Comparison of ENCODE assay signal across 8 cellular contexts in the genomic region with DNA sequence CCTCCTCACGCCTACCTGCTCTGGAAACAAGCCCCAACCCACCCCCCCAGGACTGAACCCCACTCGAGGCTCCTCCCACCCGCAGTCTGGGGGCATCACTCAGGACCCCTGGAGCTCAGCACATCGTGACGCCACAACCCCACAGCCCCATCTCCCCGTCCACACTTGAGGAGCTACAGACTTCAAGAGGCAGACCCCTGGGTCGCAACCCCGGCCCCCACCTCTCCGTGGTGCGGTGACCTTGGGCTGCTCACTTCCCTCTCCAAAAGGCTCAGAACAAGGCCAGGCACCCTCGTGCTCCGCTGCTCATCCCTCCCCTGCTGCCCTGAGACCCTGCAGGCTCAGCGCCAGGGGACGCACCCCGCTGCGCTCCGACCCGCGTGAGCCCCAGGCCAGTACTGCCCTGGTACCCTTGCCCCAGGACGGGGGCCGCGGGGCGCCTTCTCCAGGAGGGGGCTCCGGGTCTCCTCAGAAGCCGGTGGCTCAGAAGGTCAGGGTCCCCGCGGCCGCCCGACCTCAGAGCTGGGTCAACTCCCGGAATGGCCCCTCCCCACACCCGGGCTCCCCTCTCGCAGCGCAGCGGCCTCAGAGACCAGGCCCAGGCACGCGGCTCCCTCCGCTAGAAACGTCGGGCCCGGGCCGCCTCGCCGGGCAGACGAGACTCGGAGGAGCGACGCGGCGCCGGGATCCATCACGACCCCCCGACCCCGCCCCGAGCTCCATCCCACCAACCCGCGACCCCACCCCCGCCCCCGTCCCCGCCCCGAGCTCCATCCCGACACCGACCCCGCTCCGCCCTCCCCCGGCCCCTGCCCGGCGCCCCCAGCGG. TPM values are rescaled to one million over a fixed set of nuclear protein-coding genes. Genes with fewer than 3 reads are reported as not detected.
DNase-seq lines count a peak whose midpoint lies in the region; ATAC-seq and TF ChIP-seq lines count a peak whose summit lies in the region.

No MANE protein-coding gene starts in this region.

- peak overlapping the region; percentile 91 for H3K4me3 Mint-ChIP-seq in activated T-cell treated with anti-CD3 and anti-CD28 coated beads, Interleukin-2, amount 50 U/mL, for 24 hours

- peak overlapping the region; percentile 91 for H3K27ac Mint-ChIP-seq in activated T-cell treated with anti-CD3 and anti-CD28 coated beads, Interleukin-2, amount 50 U/mL, for 24 hours

- H3K9ac ChIP-seq in rectal smooth muscle tissue (ENCODE audit: low read length) = peak overlapping the region; percentile 53

- peaks cover 34% of the 10 kb centered on the region for H3K4me1 Mint-ChIP-seq in activated T-cell treated with anti-CD3 and anti-CD28 coated beads, Interleukin-2, amount 50 U/mL, for 24 hours (ENCODE audit: low read depth)

- H3K4me1 ChIP-seq in heart right ventricle = peaks cover 8 to 53% (median 29%) of the 10 kb centered on the region in 9 donors
- peaks cover 2% of the 10 kb centered on the region for H3K4me1 ChIP-seq in rectal smooth muscle tissue (ENCODE audit: control insufficient read depth, insufficient read depth, low read length)

- H3K36me3 Mint-ChIP-seq in activated T-cell treated with anti-CD3 and anti-CD28 coated beads, Interleukin-2, amount 50 U/mL, for 24 hours (ENCODE audit: low read depth) = peaks cover 61% of the 10 kb centered on the region

- DNase-seq in NCI-H1436 (lab: John Stamatoyannopoulos, UW) (peak; percentile 47), NCI-H1436 treated with DMSO at 0.1 percent for 48 hours (lab: John Stamatoyannopoulos, UW) (no peak), heart right ventricle (peak in 1 of 2 donors; percentile 14), NCI-H524 treated with DMSO at 0.1 percent for 48 hours (lab: John Stamatoyannopoulos, UW) (no peak)
- no peak for DNase-seq in activated T-cell treated with anti-CD3 and anti-CD28 coated beads, Interleukin-2, amount 50 U/mL, for 24 hours

- H3K27ac ChIP-seq in heart right ventricle = peak overlapping the region; percentile 61 to 91 (median 86)
- H3K27ac ChIP-seq in rectal smooth muscle tissue (ENCODE audit: low read depth, low read length) = peak overlapping the region; percentile 80

- intact Hi-C loops in heart right ventricle (cut with DNase I) = loop anchor here in 1 of 10 donors (2.0 kb wide), 1 partner anchor 20 kb away; no protein-coding TSS in a partner anchor

- H3K9me3 ChIP-seq in heart right ventricle = no peaks in the 10 kb centered on the region

- no peak for TF ChIP-seq RAD21 in Ishikawa (IDR thresholded peaks at IDR 0.05; ENCODE audit: low read depth)

- no peaks in the 10 kb centered on the region for H3K27me3 ChIP-seq in heart right ventricle
- no peaks in the 10 kb centered on the region for H3K27me3 ChIP-seq in rectal smooth muscle tissue (ENCODE audit: control insufficient read depth, insufficient read depth, low read length)

- H3K4me3 ChIP-seq in heart right ventricle (peak overlapping the region; percentile 63 to 97 (median 87)), rectal smooth muscle tissue (ENCODE audit: low read length) (peak overlapping the region; percentile 82)

- TF ChIP-seq EP300 in Ishikawa (IDR thresholded peaks at IDR 0.05; ENCODE audit: borderline replicate concordance) = no peak

- H3K9me3 Mint-ChIP-seq in activated T-cell treated with anti-CD3 and anti-CD28 coated beads, Interleukin-2, amount 50 U/mL, for 24 hours = no peaks in the 10 kb centered on the region

- H3K36me3 ChIP-seq in heart right ventricle = peaks cover 0 to 34% (median 0%) of the 10 kb centered on the region in 9 donors
- H3K36me3 ChIP-seq in rectal smooth muscle tissue (ENCODE audit: control insufficient read depth, insufficient read depth, low read length) = peaks cover 4% of the 10 kb centered on the region

- peak; percentile 16 for ATAC-seq in GM21576 (IDR thresholded peaks at IDR 0.05; ENCODE audit: unreplicated experiment)
- peak in 7 of 8 donors; percentile 4 to 47 (median 22) for ATAC-seq in heart right ventricle

- WGBS in heart right ventricle, 2 donors = 2 to 3% methylated on average over 52 to 66 of the region's 68 CpGs

- TF ChIP-seq CTCF in heart right ventricle (IDR thresholded peaks at IDR 0.05) = no peak

- no peaks in the 10 kb centered on the region for H3K27me3 Mint-ChIP-seq in activated T-cell treated with anti-CD3 and anti-CD28 coated beads, Interleukin-2, amount 50 U/mL, for 24 hours

TF ChIP-seq in Ishikawa, 13 proteins besides CTCF, POLR2A, EP300 and RAD21:
- TF ChIP-seq EGR1 (IDR thresholded peaks at IDR 0.05) (no peak), TCF12 (IDR thresholded peaks at IDR 0.05; ENCODE audit: low read depth) (no peak), TAF1 (IDR thresholded peaks at IDR 0.05; ENCODE audit: low read depth) (0 out of 2 replicates have a peak, but pooled peaks have one; percentile 17), MAX (IDR thresholded peaks at IDR 0.05) (peak; percentile 36), ZBTB7A (IDR thresholded peaks at IDR 0.05; ENCODE audit: low read depth) (peak; percentile 90; the same call in 1 of the 2 replicates), YY1 (IDR thresholded peaks at IDR 0.05; ENCODE audit: low read depth) (no peak)
TF ChIP-seq in Ishikawa: peak in this region for 3.

RNA-seq across cellular contexts. Expression of gene GATD1, which starts 0.6 kb away (rescaled TPM):
- total RNA-seq in heart right ventricle = 10 to 100 TPM; 20.6 to 29.4 (median 26.0) TPM
- polyA plus RNA-seq in heart right ventricle = 10 to 100 TPM; 15.0 to 32.4 TPM

RNA-seq across cellular contexts. Expression of gene CEND1, which starts 13.2 kb away (rescaled TPM):
- under 1 TPM in 9 of 10 donors, not detected in 1; 0.22 to 0.80 (median 0.38) TPM for total RNA-seq in heart right ventricle
- under 1 TPM; 0.75 to 0.80 TPM for polyA plus RNA-seq in heart right ventricle

RNA-seq across cellular contexts. Expression of gene SLC25A22, which starts 21.4 kb away (rescaled TPM):
- 1 to 10 TPM; 2.2 to 8.6 (median 4.0) TPM for total RNA-seq in heart right ventricle
- 10 to 100 TPM in 1 of 2 donors, 1 to 10 TPM in 1; 3.0 to 11.1 TPM for polyA plus RNA-seq in heart right ventricle

RNA-seq across cellular contexts. Expression of gene PIDD1, which starts 28.4 kb away (rescaled TPM):
- 10 to 100 TPM in 3 of 10 donors, 1 to 10 TPM in 7; 5.2 to 13.9 (median 6.9) TPM for total RNA-seq in heart right ventricle
- polyA plus RNA-seq in heart right ventricle = 10 to 100 TPM in 1 of 2 donors, 1 to 10 TPM in 1; 6.3 to 32.4 TPM

RNA-seq across cellular contexts. Expression of gene TALDO1, which starts 29.4 kb away (rescaled TPM):
- 100 to 1,000 TPM in 5 of 10 donors, 10 to 100 TPM in 5; 76.2 to 115 (median 96.3) TPM for total RNA-seq in heart right ventricle
- polyA plus RNA-seq in heart right ventricle = 100 to 1,000 TPM in 1 of 2 donors, 10 to 100 TPM in 1; 55.3 to 124 TPM
